In the genomic region with DNA sequence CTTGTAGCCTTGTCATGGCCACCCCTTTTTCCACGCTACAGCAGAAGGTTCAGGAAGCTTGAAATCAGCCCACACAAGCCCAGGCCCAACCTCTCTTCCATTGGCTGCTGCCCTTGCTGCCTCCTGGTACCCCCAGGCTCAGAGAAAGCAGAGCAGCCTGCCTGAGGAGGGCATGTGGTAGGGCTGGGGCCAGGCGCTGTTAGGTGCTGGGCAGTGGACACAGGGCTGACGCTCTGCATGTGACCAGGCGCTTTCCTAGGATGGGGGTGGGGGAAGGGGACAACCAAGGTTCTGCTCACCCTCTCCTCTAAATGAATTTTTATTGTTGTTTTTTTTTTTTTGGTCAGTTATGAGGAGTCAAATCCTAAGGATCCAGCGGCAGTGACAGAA, we compare ENCODE assay signal across 9 cellular contexts. TPM values are rescaled to one million over a fixed set of nuclear protein-coding genes. Genes with fewer than 3 reads are reported as not detected.
A peak's percentile ranks its signal among the peaks of the same experiment; 100 is the strongest.
DNase-seq lines count a peak whose midpoint lies in the region; ATAC-seq and TF ChIP-seq lines count a peak whose summit lies in the region.
"Had no signal": no experiment of that assay in that cellular context is flagged by ENCODE, and none has a peak within 500 bp of the region (broad histone marks: within the 10 kb centered on the region; RNA-seq: fewer than 3 reads in every experiment).

No MANE protein-coding gene starts in this region.

- no peak for TF ChIP-seq EP300 in esophagus muscularis mucosa (IDR thresholded peaks at IDR 0.05)

- intact Hi-C loops in esophagus muscularis mucosa (cut with DNase I) (no loop called here), gastrocnemius medialis (cut with DNase I; ENCODE audit: low total_unique reads) (loop anchor here (1.0 kb wide), 1 partner anchor 44 kb away; no protein-coding TSS in a partner anchor)

- peak overlapping the region; percentile 71 for H3K4me2 ChIP-seq in DOHH2 (ENCODE audit: low read length)

- 72% methylated on average over 5 of the region's 5 CpGs for WGBS in esophagus muscularis mucosa

- POLR2A ChIA-PET in RWPE1 (lab: Yijun Ruan, JAX; ENCODE audit: low non-redundant PET), result interaction anchor here (1.1 to 2.7 kb wide), 4 partner anchors 34 to 43 kb away, joined by 4 to 33 read pairs (median 9); partner anchors contain the start of gene ID1

- ATAC-seq in gastrocnemius medialis, result no peak

- no peaks in the 10 kb centered on the region for H3K9me3 ChIP-seq in DOHH2 (ENCODE audit: control insufficient read depth, insufficient read depth, low read length)
- no peaks in the 10 kb centered on the region for H3K9me3 ChIP-seq in esophagus muscularis mucosa
- H3K9me3 ChIP-seq in gastrocnemius medialis, result no peaks in the 10 kb centered on the region

- H4K20me1 ChIP-seq in DOHH2 (ENCODE audit: control insufficient read depth, insufficient read depth, low read depth, low read length), result no peaks in the 10 kb centered on the region

- H3K36me3 ChIP-seq in DOHH2 (ENCODE audit: control insufficient read depth, low read length) (peaks cover 47% of the 10 kb centered on the region), esophagus muscularis mucosa (peaks cover 10 to 55% (median 44%) of the 10 kb centered on the region in 4 donors), gastrocnemius medialis (peaks cover 0 to 21% of the 10 kb centered on the region in 2 donors)

- TF ChIP-seq POLR2A in esophagus muscularis mucosa (IDR thresholded peaks at IDR 0.05; ENCODE audit: low read depth) (no peak), gastrocnemius medialis (IDR thresholded peaks at IDR 0.05) (no peak)

- DNase-seq in RWPE1 (ENCODE audit: low spot score) (no peak), esophagus muscularis mucosa (ENCODE audit: extremely low spot score) (no peak), gastrocnemius medialis (no peak), NCI-H146 treated with DMSO at 0.1 percent for 48 hours (lab: John Stamatoyannopoulos, UW; ENCODE audit: unreplicated experiment) (no peak), GM13977 (ENCODE audit: low spot score) (no peak), NCI-H2171 (lab: John Stamatoyannopoulos, UW) (no peak), DMS 273 (lab: John Stamatoyannopoulos, UW; ENCODE audit: unreplicated experiment) (no peak)
- DNase-seq: EL had no signal

- no peaks in the 10 kb centered on the region for H3K9me2 ChIP-seq in DOHH2 (replicated peaks; ENCODE audit: control insufficient read depth, low read length)

- H3K4me1 ChIP-seq in DOHH2 (ENCODE audit: control insufficient read depth, low read length), result peaks cover 79% of the 10 kb centered on the region
- peaks cover 41 to 72% (median 64%) of the 10 kb centered on the region in 4 donors for H3K4me1 ChIP-seq in esophagus muscularis mucosa
- H3K4me1 ChIP-seq in gastrocnemius medialis, result peaks cover 13 to 18% of the 10 kb centered on the region in 2 donors

- TF ChIP-seq CTCF in DOHH2 (IDR thresholded peaks at IDR 0.05; ENCODE audit: low read depth, low read length, poor library complexity, severe bottlenecking), result no peak
- TF ChIP-seq CTCF in RWPE1 (conservative IDR thresholded peaks at IDR 0.05; ENCODE audit: low read depth), result no peak
- TF ChIP-seq CTCF in esophagus muscularis mucosa (IDR thresholded peaks at IDR 0.05), result no peak
- no peak for TF ChIP-seq CTCF in gastrocnemius medialis (IDR thresholded peaks at IDR 0.05 in 4 of 5, conservative IDR thresholded peaks at IDR 0.05 in 1 of 5)
- no peak for TF ChIP-seq CTCF in GM13977 (IDR thresholded peaks at IDR 0.05; ENCODE audit: extremely low read depth, insufficient read depth, missing control alignments)

- peaks cover 28% of the 10 kb centered on the region for H3F3A ChIP-seq in DOHH2 (ENCODE audit: control insufficient read depth, insufficient read depth)

- CTCF ChIA-PET in RWPE1 (lab: Yijun Ruan, JAX), result interaction anchor here (0.6 to 20.6 kb wide), 13 partner anchors 8 to 166 kb away, joined by 3 to 656 read pairs (median 5); partner anchors contain the start of gene ID1

- H3K27ac ChIP-seq in DOHH2 (ENCODE audit: low read depth, low read length) (peak overlapping the region; percentile 86), RWPE1 (peak overlapping the region; percentile 93), esophagus muscularis mucosa (replicated peaks in 1 of 4) (peak overlapping the region; percentile 91 to 95 (median 93)), gastrocnemius medialis (peak overlapping the region; percentile 86 to 93 (median 89))

- H3K4me3 ChIP-seq in DOHH2 (ENCODE audit: low read length), result no peak overlapping the region
- H3K4me3 ChIP-seq in esophagus muscularis mucosa, result no peak overlapping the region
- H3K4me3 ChIP-seq in gastrocnemius medialis, result no peak overlapping the region

- H3K27me3 ChIP-seq in DOHH2 (ENCODE audit: control insufficient read depth, low read length), result no peaks in the 10 kb centered on the region
- H3K27me3 ChIP-seq in esophagus muscularis mucosa, result no peaks in the 10 kb centered on the region
- H3K27me3 ChIP-seq in gastrocnemius medialis, result no peaks in the 10 kb centered on the region

- 0 out of 2 replicates have a peak, but pooled peaks cover 2% of the 10 kb centered on the region for H3K79me2 ChIP-seq in DOHH2 (ENCODE audit: control insufficient read depth, low read length)

- in situ Hi-C loops in gastrocnemius medialis (cut with MboI; ENCODE audit: low sequenced_read_pairs in 4 of 4), result loop anchor here in 1 of 4 donors (25.0 kb wide), 1 partner anchor 169 kb away; the partner anchor contains the start of gene TPX2
- in situ Hi-C loops in GM13977 (cut with MboI; ENCODE audit: low pct_unique_long_range_greater_than_20kb, low sequenced_read_pairs, unreplicated experiment), result no loop called here

RNA-seq across cellular contexts. Expression of gene ID1, which starts 36.3 kb away (rescaled TPM):
- total RNA-seq in esophagus muscularis mucosa, result 100 to 1,000 TPM; 199 to 744 (median 532) TPM
- 100 to 1,000 TPM; 115 to 206 (median 148) TPM for total RNA-seq in gastrocnemius medialis

RNA-seq across cellular contexts. Expression of gene HM13, which starts 54.5 kb away (rescaled TPM):
- total RNA-seq in esophagus muscularis mucosa (10 to 100 TPM; 41.5 to 67.7 (median 47.6) TPM), gastrocnemius medialis (10 to 100 TPM; 22.7 to 31.0 (median 26.4) TPM)
